Comparison of ENCODE assay signal across 8 cellular contexts in the genomic region with DNA sequence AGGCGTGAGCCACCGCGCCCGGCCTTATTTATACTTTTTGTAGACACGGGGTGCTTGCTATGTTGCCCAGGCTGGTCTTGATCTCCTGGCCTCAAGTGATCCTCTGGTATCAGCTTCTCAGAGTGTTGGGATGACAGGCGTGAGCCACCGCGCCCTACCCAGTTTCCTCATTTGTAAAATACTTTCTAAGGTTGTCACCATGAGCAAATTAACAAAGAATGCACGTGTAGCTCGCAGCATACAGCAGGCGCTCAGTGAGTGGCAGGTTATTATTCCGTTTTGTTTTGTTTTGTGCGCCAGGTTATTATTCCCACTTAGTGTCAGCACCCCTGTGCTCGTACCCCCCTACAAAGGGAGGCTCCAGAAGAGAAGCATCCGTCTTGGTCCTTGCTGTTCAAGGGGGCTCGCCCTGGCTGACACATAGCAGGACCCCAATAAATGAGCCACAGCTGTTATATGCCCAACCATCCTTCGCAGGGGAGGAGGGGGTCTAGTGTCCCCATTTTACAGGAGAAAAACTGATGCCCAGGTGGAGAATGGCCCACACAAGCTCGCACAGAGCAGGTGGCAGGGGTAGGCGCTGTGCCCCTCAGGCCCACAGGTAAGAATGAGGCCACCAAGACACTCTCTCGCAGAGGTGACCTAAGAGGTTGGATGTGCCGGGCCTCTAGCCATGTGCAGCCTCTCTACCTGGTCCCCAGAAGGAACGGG. TPM values are rescaled to one million over a fixed set of nuclear protein-coding genes. Genes with fewer than 3 reads are reported as not detected.
DNase-seq lines count a peak whose midpoint lies in the region; ATAC-seq, FAIRE-seq and TF ChIP-seq lines count a peak whose summit lies in the region.

No MANE protein-coding gene starts in this region.

- H3K9ac ChIP-seq in OCI-LY1 (ENCODE audit: low read length) (peak overlapping the region; percentile 38; the same call in 1 of the 2 replicates), endodermal cell (ENCODE audit: extremely low read depth, low read length, poor library complexity, severe bottlenecking) (no peak overlapping the region)

- no peaks in the 10 kb centered on the region for H3K9me3 Mint-ChIP-seq in endodermal cell

- H3K27me3 Mint-ChIP-seq in endodermal cell (ENCODE audit: insufficient read depth), result no peaks in the 10 kb centered on the region

- no peaks in the 10 kb centered on the region for H3F3A ChIP-seq in OCI-LY1 (ENCODE audit: insufficient read depth, low read length)

- peaks cover 22% of the 10 kb centered on the region for H3K4me1 Mint-ChIP-seq in endodermal cell

- 80% methylated on average over 20 to 22 of the region's 22 CpGs for WGBS in endodermal cell (ENCODE audit: insufficient coverage in 1 of 2, insufficient read length in 1 of 2), 2 experiments
- 55 to 59% methylated on average over 22 of the region's 22 CpGs for WGBS in pancreas, 2 donors

- H3K36me3 Mint-ChIP-seq in endodermal cell (ENCODE audit: low read depth), result peaks cover 26% of the 10 kb centered on the region

- intact Hi-C loops in pancreas (cut with DNase I), result no loop called here

- DNase-seq in GM19239 (ENCODE audit: insufficient read length, low spot score), result no peak
- DNase-seq in endodermal cell, result no peak
- no peak for DNase-seq in pancreas
- DNase-seq in activated CD8-positive, alpha-beta memory T cell treated with anti-CD3 and anti-CD28 coated beads, Interleukin-2, amount 50 U/mL, for 4 hours, result no peak
- DNase-seq in GM19238 (ENCODE audit: insufficient read length, low spot score), result no peak
- no peak for DNase-seq in midbrain (lab: John Stamatoyannopoulos, UW)

- FAIRE-seq in GM19239 (lab: Jason Lieb, UNC) (peak; percentile 28), pancreas (lab: Jason Lieb, UNC) (no peak)

- peak overlapping the region; percentile 92 for H3K4me3 Mint-ChIP-seq in endodermal cell

- no peaks in the 10 kb centered on the region for H3K79me2 ChIP-seq in OCI-LY1 (ENCODE audit: insufficient read depth, low read length)

- H3K27me3 ChIP-seq in OCI-LY1 (ENCODE audit: insufficient read depth, low read length), result no peaks in the 10 kb centered on the region
- H3K27me3 ChIP-seq in endodermal cell (ENCODE audit: control insufficient read depth, insufficient read depth, low read length, poor library complexity, severe bottlenecking), result no peaks in the 10 kb centered on the region
- H3K27me3 ChIP-seq in pancreas, result no peaks in the 10 kb centered on the region

- no peak overlapping the region for H2AFZ ChIP-seq in OCI-LY1 (ENCODE audit: low read length)

- H3K9me3 ChIP-seq in OCI-LY1 (ENCODE audit: low read length) (no peaks in the 10 kb centered on the region), endodermal cell (ENCODE audit: control insufficient read depth, low read length) (no peaks in the 10 kb centered on the region), pancreas (no peaks in the 10 kb centered on the region)

- no peaks in the 10 kb centered on the region for H4K20me1 ChIP-seq in OCI-LY1 (ENCODE audit: insufficient read depth, low read length)

- ATAC-seq in pancreas, result no peak
- no peak for ATAC-seq in HG02885 (IDR thresholded peaks at IDR 0.05; ENCODE audit: poor library complexity, unreplicated experiment)

- peak overlapping the region; percentile 95 for H3K27ac Mint-ChIP-seq in endodermal cell

- H3K36me3 ChIP-seq in OCI-LY1 (ENCODE audit: insufficient read depth, low read length), result peaks cover 6% of the 10 kb centered on the region; the same call in 1 of the 2 replicates
- H3K36me3 ChIP-seq in endodermal cell (ENCODE audit: control insufficient read depth, insufficient read depth, low read length), result peaks cover 40% of the 10 kb centered on the region
- H3K36me3 ChIP-seq in pancreas, result peaks cover 0 to 18% (median 11%) of the 10 kb centered on the region in 3 donors

- no peaks in the 10 kb centered on the region for H3K9me2 ChIP-seq in OCI-LY1 (ENCODE audit: low read depth, low read length)

- TF ChIP-seq CTCF in OCI-LY1 (IDR thresholded peaks at IDR 0.05; ENCODE audit: low read length) (no peak), endodermal cell (conservative IDR thresholded peaks at IDR 0.05) (no peak), pancreas (IDR thresholded peaks at IDR 0.05) (no peak)

- peak overlapping the region; percentile 68 for H3K4me3 ChIP-seq in OCI-LY1 (ENCODE audit: low read depth, low read length, poor library complexity, severe bottlenecking)
- H3K4me3 ChIP-seq in endodermal cell (ENCODE audit: low read length), result peak overlapping the region; percentile 90
- peak overlapping the region in 3 of 4 donors; percentile 71 to 91 (median 81) for H3K4me3 ChIP-seq in pancreas

- H3K27ac ChIP-seq in OCI-LY1 (ENCODE audit: low read depth, low read length, poor library complexity, severe bottlenecking), result peak overlapping the region; percentile 79
- no peak overlapping the region for H3K27ac ChIP-seq in endodermal cell (ENCODE audit: low read depth, low read length)
- peak overlapping the region; percentile 90 to 96 (median 92) for H3K27ac ChIP-seq in pancreas

- peaks cover 35% of the 10 kb centered on the region for H3K4me1 ChIP-seq in OCI-LY1 (ENCODE audit: insufficient read depth, low read length, severe bottlenecking)
- H3K4me1 ChIP-seq in endodermal cell (ENCODE audit: control insufficient read depth, insufficient read depth, low read length), result peaks cover 14% of the 10 kb centered on the region
- H3K4me1 ChIP-seq in pancreas, result peaks cover 22 to 45% (median 36%) of the 10 kb centered on the region in 3 donors

- peak overlapping the region; percentile 92 for H3K4me2 ChIP-seq in OCI-LY1 (ENCODE audit: low read length)

RNA-seq across cellular contexts. Expression of gene MIEF2, which starts 0.7 kb away (rescaled TPM):
- 10 to 100 TPM; 15.3 to 19.6 TPM for total RNA-seq in endodermal cell
- 6.2 TPM for polyA plus RNA-seq in endodermal cell (2013, experiment 1 of 2)
- polyA plus RNA-seq in endodermal cell (2013, experiment 2 of 2), result 6.0 TPM
- 10 to 100 TPM in 2 of 6 donors, 1 to 10 TPM in 4; 7.1 to 11.1 (median 9.2) TPM for total RNA-seq in pancreas
- 1 to 10 TPM; 5.8 to 9.3 TPM for polyA plus RNA-seq in pancreas

RNA-seq across cellular contexts. Expression of gene FLII, which starts 1.2 kb away (rescaled TPM):
- total RNA-seq in endodermal cell (100 to 1,000 TPM; 299 to 335 TPM), pancreas (100 to 1,000 TPM; 142 to 203 (median 162) TPM)
- 143 TPM for polyA plus RNA-seq in endodermal cell (2013, experiment 1 of 2)
- polyA plus RNA-seq in endodermal cell (2013, experiment 2 of 2), result 127 TPM
- polyA plus RNA-seq in pancreas, result 100 to 1,000 TPM; 254 to 282 TPM

RNA-seq across cellular contexts. Expression of gene LLGL1, which starts 34.3 kb away (rescaled TPM):
- total RNA-seq in endodermal cell (10 to 100 TPM; 66.3 to 69.3 TPM), pancreas (1 to 10 TPM; 3.4 to 8.4 (median 4.5) TPM)
- 106 TPM for polyA plus RNA-seq in endodermal cell (2013, experiment 1 of 2)
- polyA plus RNA-seq in endodermal cell (2013, experiment 2 of 2), result 99.6 TPM
- polyA plus RNA-seq in pancreas, result 1 to 10 TPM; 6.3 to 7.3 TPM

RNA-seq across cellular contexts. Expression of gene TOP3A, which starts 55.0 kb away (rescaled TPM):
- total RNA-seq in endodermal cell (10 to 100 TPM; 60.4 to 67.4 TPM), pancreas (10 to 100 TPM in 4 of 6 donors, 1 to 10 TPM in 2; 9.4 to 16.5 (median 11.0) TPM)
- polyA plus RNA-seq in endodermal cell (2013, experiment 1 of 2), result 31.5 TPM
- polyA plus RNA-seq in endodermal cell (2013, experiment 2 of 2), result 32.0 TPM
- polyA plus RNA-seq in pancreas, result 10 to 100 TPM; 16.6 to 18.7 TPM

RNA-seq across cellular contexts. Expression of gene SMCR8, which starts 55.3 kb away (rescaled TPM):
- total RNA-seq in endodermal cell, result 10 to 100 TPM; 20.7 to 22.2 TPM
- polyA plus RNA-seq in endodermal cell (2013, experiment 1 of 2), result 9.4 TPM
- 10.0 TPM for polyA plus RNA-seq in endodermal cell (2013, experiment 2 of 2)
- 10 to 100 TPM in 1 of 6 donors, 1 to 10 TPM in 5; 4.3 to 11.5 (median 6.3) TPM for total RNA-seq in pancreas
- 1 to 10 TPM; 2.7 to 3.8 TPM for polyA plus RNA-seq in pancreas

Comparison
In these comparisons a context has a peak if more than half of its experiments do, and no peak if none do; other contexts are left out.
1. RNA of gene LLGL1, which starts 34.3 kb away (total RNA-seq): 66.3 to 69.3 TPM in endodermal cell; 3.4 to 8.4 TPM in pancreas; every median in the first group is over 4 times any median in the second.
2. Peak in every context shown above with its lines, with median percentiles within 50 percentile points of each other: H3K4me3 ChIP-seq.